ENCODE assay signal across 29 cellular contexts in genomic region chr4:177453116-177453515, GRCh38.
"Had no signal": no experiment of that assay in that cellular context is flagged by ENCODE, and none has a peak within 500 bp of the region (broad histone marks: within the 10 kb centered on the region; RNA-seq: fewer than 3 reads in every experiment).

No MANE protein-coding gene starts in this region.

- H3K4me2 ChIP-seq: hepatocyte had no signal

- H2AFZ ChIP-seq: hepatocyte had no signal

- ATAC-seq: effector memory CD8-positive, alpha-beta T cell; esophagus mucosa; foreskin keratinocyte; gastrocnemius medialis; gastroesophageal sphincter; heart left ventricle; heart right ventricle had no signal

- H3K4me3 Mint-ChIP-seq: dendritic cell treated with granulocyte-macrophage colony-stimulating factor and Interleukin-4, amounts not matched to agents 40 ng/mL and 50 ng/mL, for 4 days; effector memory CD8-positive, alpha-beta T cell; endodermal cell had no signal

- H3K79me2 ChIP-seq: hepatocyte had no signal

- H3K27me3 ChIP-seq: colonic mucosa, dorsolateral prefrontal cortex, esophagus muscularis mucosa, esophagus squamous epithelium, foreskin keratinocyte, gastrocnemius medialis, gastroesophageal sphincter, heart left ventricle, heart right ventricle, hepatocyte had no signal

- FAIRE-seq: endometrium, endothelial cell of umbilical vein, frontal cortex had no signal

- H3K4me1 ChIP-seq: colonic mucosa, esophagus muscularis mucosa, esophagus squamous epithelium, foreskin keratinocyte, gastroesophageal sphincter, heart right ventricle had no signal

- H3K4me3 ChIP-seq: colonic mucosa, coronary artery, dorsolateral prefrontal cortex, esophagus muscularis mucosa, esophagus squamous epithelium, gastrocnemius medialis, gastroesophageal sphincter, heart left ventricle, heart right ventricle, hepatocyte had no signal

- H3K27ac ChIP-seq: colonic mucosa, coronary artery, dorsolateral prefrontal cortex, epithelial cell of prostate, esophagus muscularis mucosa, esophagus squamous epithelium, foreskin keratinocyte, gastrocnemius medialis, gastroesophageal sphincter, heart left ventricle, heart right ventricle, hepatocyte had no signal

- H3K27me3 Mint-ChIP-seq: dendritic cell treated with granulocyte-macrophage colony-stimulating factor and Interleukin-4, amounts not matched to agents 40 ng/mL and 50 ng/mL, for 4 days; effector memory CD8-positive, alpha-beta T cell had no signal

- H3K27ac Mint-ChIP-seq: dendritic cell treated with granulocyte-macrophage colony-stimulating factor and Interleukin-4, amounts not matched to agents 40 ng/mL and 50 ng/mL, for 4 days; endodermal cell had no signal

- H3K9me3 Mint-ChIP-seq: dendritic cell treated with granulocyte-macrophage colony-stimulating factor and Interleukin-4, amounts not matched to agents 40 ng/mL and 50 ng/mL, for 4 days; effector memory CD8-positive, alpha-beta T cell; endodermal cell had no signal

- DNase-seq: colonic mucosa; cortex of kidney; dermis blood vessel endothelial cell; dorsolateral prefrontal cortex; effector CD4-positive, alpha-beta T cell; effector CD8-positive, alpha-beta T cell; effector memory CD4-positive, alpha-beta T cell; effector memory CD8-positive, alpha-beta T cell; endodermal cell; erythroblast; esophagus squamous epithelium; foreskin fibroblast; foreskin keratinocyte; foreskin melanocyte; gastrocnemius medialis; glutamatergic neuron; head of caudate nucleus; heart left ventricle; heart right ventricle had no signal

- H3K9me3 ChIP-seq: colonic mucosa, esophagus muscularis mucosa, esophagus squamous epithelium, gastrocnemius medialis, gastroesophageal sphincter, heart left ventricle, heart right ventricle had no signal

- H3K36me3 ChIP-seq: colonic mucosa, esophagus muscularis mucosa, esophagus squamous epithelium, gastrocnemius medialis, gastroesophageal sphincter, heart left ventricle, heart right ventricle had no signal
